Comparison of ENCODE assay signal across 10 cellular contexts in the genomic region with DNA sequence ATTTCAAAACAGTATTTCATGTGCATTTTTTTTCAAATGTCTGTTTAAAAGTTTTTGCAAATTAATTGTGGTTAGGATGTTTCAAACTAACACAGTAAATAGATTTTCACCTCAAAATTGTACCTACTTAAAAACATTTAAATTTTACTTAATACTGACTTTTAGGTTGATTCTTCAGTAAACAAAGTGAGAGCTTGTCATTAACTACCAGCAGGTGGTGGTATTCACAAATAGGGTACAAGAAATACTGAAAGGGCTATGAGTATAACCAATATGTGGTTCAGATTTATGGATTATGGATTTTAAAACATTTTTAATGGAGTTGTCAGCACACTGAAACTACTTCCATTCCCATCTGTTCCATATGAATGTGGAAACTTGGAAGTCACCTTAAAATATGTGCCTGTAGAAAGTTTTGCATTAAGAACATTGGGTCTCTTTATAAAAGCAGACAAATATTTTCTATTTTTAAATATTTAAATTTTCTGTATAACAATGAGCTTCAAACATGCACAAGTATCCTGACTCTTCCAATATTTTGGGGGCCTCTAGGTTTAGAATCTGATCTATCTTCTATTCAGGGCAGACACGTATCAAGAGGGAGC.
A peak's percentile ranks its signal among the peaks of the same experiment; 100 is the strongest.
DNase-seq lines count a peak whose midpoint lies in the region; ATAC-seq and TF ChIP-seq lines count a peak whose summit lies in the region.
"Had no signal": no experiment of that assay in that cellular context is flagged by ENCODE, and none has a peak within 500 bp of the region (broad histone marks: within the 10 kb centered on the region; RNA-seq: fewer than 3 reads in every experiment).

No MANE protein-coding gene starts in this region.

- H3K36me3 ChIP-seq in neural progenitor cell, result no peaks in the 10 kb centered on the region

- H2AFZ ChIP-seq in neural progenitor cell (replicated peaks), result no peak overlapping the region

- H3F3A ChIP-seq in neural progenitor cell (ENCODE audit: low read depth), result no peaks in the 10 kb centered on the region

- no peak overlapping the region for H3K27ac Mint-ChIP-seq in neural progenitor cell

- no peaks in the 10 kb centered on the region for H3K27me3 ChIP-seq in neural progenitor cell

- peaks cover 2% of the 10 kb centered on the region for H3K27me3 Mint-ChIP-seq in neural progenitor cell (ENCODE audit: insufficient read depth, low read depth)

- no peak overlapping the region for H3K4me3 Mint-ChIP-seq in neural progenitor cell

- no peaks in the 10 kb centered on the region for H3K9me3 ChIP-seq in neural progenitor cell (ENCODE audit: low read depth)

- H3K4me3 ChIP-seq in neural progenitor cell, result no peak overlapping the region

- H4K20me1 ChIP-seq in neural progenitor cell (ENCODE audit: low read depth), result no peaks in the 10 kb centered on the region

- DNase-seq in DMS 273 (lab: John Stamatoyannopoulos, UW; ENCODE audit: unreplicated experiment) (peak; percentile 24), DMS 273 treated with DMSO at 0.1 percent for 48 hours (lab: John Stamatoyannopoulos, UW) (no peak), NAMALWA (ENCODE audit: low spot score) (peak; percentile 56), amniotic epithelial cell (ENCODE audit: low read depth) (peak; percentile 39), neural progenitor cell (ENCODE audit: low spot score) (no peak)
- DNase-seq in activated CD4-positive, alpha-beta T cell treated with anti-CD3 and anti-CD28 coated beads, Interleukin-2, amount 50 U/mL, for 1 hour, result no peak
- DNase-seq in effector CD8-positive, alpha-beta T cell (lab: John Stamatoyannopoulos, UW), result no peak
- DNase-seq: GOT3, NCI-H2081 treated with DMSO at 0.1 percent for 48 hours had no signal

- no peak overlapping the region for H3K27ac ChIP-seq in neural progenitor cell

- no peaks in the 10 kb centered on the region for H3K4me1 ChIP-seq in neural progenitor cell

- H3K9me3 Mint-ChIP-seq in neural progenitor cell, result no peaks in the 10 kb centered on the region

- peaks cover 21% of the 10 kb centered on the region for H3K4me1 Mint-ChIP-seq in neural progenitor cell

- no peaks in the 10 kb centered on the region for H3K79me2 ChIP-seq in neural progenitor cell (ENCODE audit: low read depth)

- peak; percentile 42 for TF ChIP-seq CTCF in neural progenitor cell (IDR thresholded peaks at IDR 0.05)

- ATAC-seq in HG03354 (IDR thresholded peaks at IDR 0.05; ENCODE audit: poor library complexity, severe bottlenecking, unreplicated experiment), result no peak

- H3K36me3 Mint-ChIP-seq in neural progenitor cell, result no peaks in the 10 kb centered on the region

- no peak overlapping the region for H3K9ac ChIP-seq in neural progenitor cell

- no peak overlapping the region for H3K4me2 ChIP-seq in neural progenitor cell

Comparison
In these comparisons a context has a peak if more than half of its experiments do, and no peak if none do; other contexts are left out.
1. DNase-seq: peak in DMS 273 (single experiment), NAMALWA (single experiment) and amniotic epithelial cell (single experiment); none in DMS 273 treated with DMSO at 0.1 percent for 48 hours (single experiment), neural progenitor cell (single experiment), activated CD4-positive, alpha-beta T cell treated with anti-CD3 and anti-CD28 coated beads, Interleukin-2, amount 50 U/mL, for 1 hour (single experiment) and effector CD8-positive, alpha-beta T cell (single experiment).